In genomic region chr19:33227242-33227650, GRCh38 we compare ENCODE assay signal across 12 cellular contexts. TPM values are rescaled to one million over a fixed set of nuclear protein-coding genes. Genes with fewer than 3 reads are reported as not detected.
A peak's percentile ranks its signal among the peaks of the same experiment; 100 is the strongest.
DNase-seq lines count a peak whose midpoint lies in the region; ATAC-seq and TF ChIP-seq lines count a peak whose summit lies in the region.
"Had no signal": no experiment of that assay in that cellular context is flagged by ENCODE, and none has a peak within 500 bp of the region (broad histone marks: within the 10 kb centered on the region; RNA-seq: fewer than 3 reads in every experiment).

No MANE protein-coding gene starts in this region.

- H3K36me3 ChIP-seq in HUES64 (ENCODE audit: insufficient read depth, low read length) (no peaks in the 10 kb centered on the region), neutrophil (no peaks in the 10 kb centered on the region)
- H3K36me3 ChIP-seq: thyroid gland had no signal

- H3K4me3 ChIP-seq in HUES64 (ENCODE audit: low read length) (peak overlapping the region; percentile 52), fibroblast of pulmonary artery (replicated peaks; ENCODE audit: low read depth, low read length) (no peak overlapping the region), neutrophil (ENCODE audit: low read depth in 1 of 2, low read length in 1 of 2) (peak overlapping the region; percentile 62 to 79)

- intact Hi-C loops in CD14-positive monocyte (cut with micrococcal nuclease): no loop called here

- DNase-seq in CD14-positive monocyte (ENCODE audit: low spot score) (no peak), fibroblast of pulmonary artery (ENCODE audit: low read depth) (peak; percentile 34), NCI-H345 treated with DMSO at 0.1 percent for 48 hours (lab: John Stamatoyannopoulos, UW; ENCODE audit: unreplicated experiment) (no peak)
- DNase-seq in effector CD8-positive, alpha-beta T cell (lab: John Stamatoyannopoulos, UW): no peak
- DNase-seq in activated CD4-positive, alpha-beta T cell treated with anti-CD3 and anti-CD28 coated beads for 4 hours: no peak
- DNase-seq: NCI-H2081 treated with DMSO at 0.1 percent for 48 hours, T-helper 2 cell had no signal

- peak overlapping the region; percentile 67 for H3K9ac ChIP-seq in HUES64 (ENCODE audit: low read depth, low read length)

- H3K9me3 Mint-ChIP-seq in CD14-positive monocyte: peaks cover 14 to 38% (median 28%) of the 10 kb centered on the region in 7 donors

- H3K27me3 ChIP-seq in HUES64 (ENCODE audit: insufficient read depth, low read length) (peaks cover 50% of the 10 kb centered on the region), neutrophil (peaks cover 66% of the 10 kb centered on the region)

- H3K4me1 ChIP-seq in HUES64 (ENCODE audit: insufficient read depth, low read length) (no peaks in the 10 kb centered on the region), neutrophil (ENCODE audit: control insufficient read depth in 1 of 2, insufficient read depth in 1 of 2, low read depth in 1 of 2, low read length in 1 of 2) (peaks cover 33 to 41% of the 10 kb centered on the region in 2 experiments)

- 28% methylated on average over 18 of the region's 18 CpGs for WGBS in HUES64

- no peak for TF ChIP-seq CTCF in CD14-positive monocyte (IDR thresholded peaks at IDR 0.05)
- TF ChIP-seq CTCF in fibroblast of pulmonary artery (IDR thresholded peaks at IDR 0.05; ENCODE audit: low read length, missing control alignments): no peak
- TF ChIP-seq CTCF in neutrophil (IDR thresholded peaks at IDR 0.05): no peak

- peak overlapping the region in 1 of 7 donors; percentile 49 for H3K27ac Mint-ChIP-seq in CD14-positive monocyte

- H3K4me1 Mint-ChIP-seq in CD14-positive monocyte: peaks cover 15% of the 10 kb centered on the region

- peaks cover 39 to 63% (median 54%) of the 10 kb centered on the region in 3 donors for H3K27me3 Mint-ChIP-seq in CD14-positive monocyte (ENCODE audit: low read depth in 3 of 3)

- H3K27ac ChIP-seq in HUES64 (ENCODE audit: low read depth, low read length) (no peak overlapping the region), neutrophil (no peak overlapping the region)
- H3K27ac ChIP-seq: C4-2B, thyroid gland had no signal

- peak overlapping the region; percentile 77 to 93 for H3K4me3 Mint-ChIP-seq in CD14-positive monocyte

- H3K36me3 Mint-ChIP-seq in CD14-positive monocyte: peaks cover 10 to 20% of the 10 kb centered on the region in 2 donors

- H3K9me3 ChIP-seq in HUES64 (ENCODE audit: insufficient read depth, low read depth, low read length) (peaks cover 19% of the 10 kb centered on the region), neutrophil (peaks cover 3% of the 10 kb centered on the region)
- H3K9me3 ChIP-seq: thyroid gland had no signal

- no peak for ATAC-seq in HG03135 (IDR thresholded peaks at IDR 0.05; ENCODE audit: unreplicated experiment)

RNA-seq across cellular contexts. Expression of gene SLC7A10, which starts 1.6 kb away (rescaled TPM):
- polyA plus RNA-seq in CD14-positive monocyte: not detected
- polyA plus RNA-seq in HUES64 (2013, experiment 1 of 2): 1.5 TPM
- 1.6 TPM for polyA plus RNA-seq in HUES64 (2013, experiment 2 of 2)

RNA-seq across cellular contexts. Expression of gene LRP3, which starts 33.1 kb away (rescaled TPM):
- 1 to 10 TPM; 1.4 to 4.1 TPM for polyA plus RNA-seq in CD14-positive monocyte
- 14.8 TPM for polyA plus RNA-seq in HUES64 (2013, experiment 1 of 2)
- 20.7 TPM for polyA plus RNA-seq in HUES64 (2013, experiment 2 of 2)
